Comparison of ENCODE assay signal across 8 cellular contexts in the genomic region with DNA sequence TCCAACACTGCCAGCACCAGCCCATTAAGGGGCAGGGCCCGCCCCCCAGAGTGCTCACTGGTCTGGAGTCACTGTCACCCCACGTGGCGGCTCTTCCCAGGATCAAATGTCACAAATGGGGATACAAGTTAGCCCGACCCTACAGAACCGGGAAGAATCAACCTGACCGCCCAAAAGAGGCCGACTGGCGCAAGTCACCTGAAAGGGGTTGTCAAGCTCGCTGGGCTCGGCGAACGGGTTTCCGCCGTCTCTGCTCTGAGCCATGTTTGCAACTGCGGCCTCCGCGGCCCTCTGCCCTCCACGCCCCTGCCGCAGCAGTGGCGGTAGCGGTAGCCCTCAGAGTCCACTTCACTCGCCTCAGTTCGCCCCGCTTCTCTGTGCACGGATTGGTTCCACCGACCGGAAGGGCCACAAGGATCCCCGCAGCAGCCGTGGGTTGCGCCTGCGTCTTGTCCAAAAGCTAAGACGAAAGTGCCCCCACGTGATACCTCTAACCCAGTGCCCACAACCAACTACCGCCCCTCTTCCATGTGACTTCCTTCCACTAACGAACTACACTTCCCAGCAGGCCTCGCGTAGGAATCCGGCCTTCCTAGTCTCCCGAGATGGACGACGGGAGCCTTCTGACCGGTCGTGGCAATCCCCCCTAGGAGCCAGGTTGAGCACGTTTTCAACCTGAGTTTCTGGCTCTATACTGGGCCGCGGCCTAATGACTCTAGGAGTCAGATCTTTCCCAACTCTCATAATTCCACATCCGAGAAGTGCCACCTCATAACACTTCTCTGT. TPM values are rescaled to one million over a fixed set of nuclear protein-coding genes. Genes with fewer than 3 reads are reported as not detected.
DNase-seq lines count a peak whose midpoint lies in the region; ATAC-seq, FAIRE-seq and TF ChIP-seq lines count a peak whose summit lies in the region.

Gene SCAMP3 (minus strand): TSS at position 473 of the 786 bp plus-strand sequence. CDS start 209 bp downstream, at position 264.

- H3K4me1 ChIP-seq in H1 (replicated peaks in 1 of 4; ENCODE audit: control insufficient read depth in 3 of 4, insufficient read depth in 4 of 4, low read length in 3 of 4) (peaks cover 0 to 8% (median 4%) of the 10 kb centered on the region in 4 experiments; a peak in 3 of 7 replicates), mesenchymal stem cell (ENCODE audit: control insufficient read depth, insufficient read depth, low read depth, low read length) (peaks cover 12% of the 10 kb centered on the region)

- WGBS in H1 (ENCODE audit: extremely low coverage in 1 of 2, insufficient coverage in 1 of 2, insufficient read length in 1 of 2, insufficient replicate concordance in 2 of 2, low coverage in 1 of 2, low lambda C conversion rate in 2 of 2, missing lambda C conversion rate in 1 of 2), 2 experiments: 3% methylated on average over 45 of the region's 47 CpGs; no CpG with 5 or more reads in 1 of the 2 experiments
- WGBS in mesenchymal stem cell: 0% methylated on average over 44 of the region's 47 CpGs

- peak; percentile 59 to 94 for TF ChIP-seq POLR2A in H1 (IDR thresholded peaks at IDR 0.05; ENCODE audit: control extremely low read depth in 1 of 2, low read depth in 2 of 2, low read length in 2 of 2)

- H3K36me3 ChIP-seq in H1 (ENCODE audit: control insufficient read depth in 2 of 4, insufficient read depth in 4 of 4, low read length in 3 of 4) (peaks cover 21 to 47% (median 42%) of the 10 kb centered on the region in 4 experiments), mesenchymal stem cell (ENCODE audit: control insufficient read depth in 1 of 2, insufficient read depth in 2 of 2, low read depth in 1 of 2, low read length in 2 of 2) (peaks cover 46 to 70% of the 10 kb centered on the region in 2 experiments)

- H2BK15ac ChIP-seq in H1 (ENCODE audit: low read length) (no peak within 1 kb of the TSS), mesenchymal stem cell (ENCODE audit: low read depth, poor library complexity, severe bottlenecking) (peak within 1 kb of the TSS; percentile 54)

- H2AK5ac ChIP-seq in H1 (ENCODE audit: low read depth, low read length) (no peak within 1 kb of the TSS; the same call in 1 of the 2 replicates), mesenchymal stem cell (ENCODE audit: low read length, severe bottlenecking) (peak within 1 kb of the TSS; percentile 73)

- peaks cover 5% of the 10 kb centered on the region for H3K23me2 ChIP-seq in H1 (ENCODE audit: low read depth, low read length)

- FAIRE-seq in H1 (lab: Jason Lieb, UNC): peak; percentile 55

- peaks cover 0 to 14% of the 10 kb centered on the region in 2 experiments; a peak in 1 of 4 replicates for H3K79me2 ChIP-seq in H1 (ENCODE audit: control insufficient read depth in 1 of 2, insufficient read depth in 2 of 2, low read length in 2 of 2)

- H4K8ac ChIP-seq in H1 (ENCODE audit: extremely low read depth, insufficient read depth, low read length) (peak within 1 kb of the TSS; percentile 47; the same call in 1 of the 2 replicates), mesenchymal stem cell (ENCODE audit: low read length) (peak within 1 kb of the TSS; percentile 61)

- no peaks in the 10 kb centered on the region for H3K27me3 ChIP-seq in H1 (replicated peaks in 1 of 4; ENCODE audit: control insufficient read depth in 3 of 4, extremely low read depth in 1 of 4, insufficient read depth in 3 of 4, low read length in 3 of 4)
- H3K27me3 ChIP-seq in mesenchymal stem cell (ENCODE audit: control insufficient read depth in 1 of 2, insufficient read depth in 1 of 2, low read length in 2 of 2): no peaks in the 10 kb centered on the region

- H2BK120ac ChIP-seq in H1 (replicated peaks; ENCODE audit: low read depth, low read length): no peak within 1 kb of the TSS
- H2BK120ac ChIP-seq in mesenchymal stem cell (ENCODE audit: low read depth, low read length): no peak within 1 kb of the TSS

- H3K18ac ChIP-seq in H1 (ENCODE audit: extremely low read depth, low read length): peak within 1 kb of the TSS; percentile 63; the same call in 1 of the 2 replicates
- H3K18ac ChIP-seq in mesenchymal stem cell (ENCODE audit: low read depth in 1 of 2, low read length in 2 of 2): peak within 1 kb of the TSS; percentile 83 to 97

- H4K20me1 ChIP-seq in H1 (replicated peaks in 1 of 2; ENCODE audit: control insufficient read depth in 1 of 2, insufficient read depth in 2 of 2, low read length in 2 of 2): peaks cover 0 to 1% of the 10 kb centered on the region in 2 experiments

- H4K5ac ChIP-seq in H1 (ENCODE audit: insufficient read length, low read depth, low read length): peak within 1 kb of the TSS; percentile 3

- no peak within 1 kb of the TSS for H3K56ac ChIP-seq in H1 (replicated peaks; ENCODE audit: insufficient read length, low read depth, low read length)

- no peak within 1 kb of the TSS for H2BK12ac ChIP-seq in H1 (ENCODE audit: low read depth, low read length)
- peak within 1 kb of the TSS; percentile 25 to 64 for H2BK12ac ChIP-seq in mesenchymal stem cell (ENCODE audit: low read length in 2 of 2)

- H3K14ac ChIP-seq in H1 (ENCODE audit: insufficient read length) (no peak within 1 kb of the TSS), mesenchymal stem cell (ENCODE audit: low read length in 2 of 2) (peak within 1 kb of the TSS in 1 of 2 experiments; percentile 91)

- peak within 1 kb of the TSS; percentile 27; the same call in 1 of the 2 replicates for H3K27ac ChIP-seq in H1 (ENCODE audit: low read depth, low read length)
- peak within 1 kb of the TSS; percentile 88 for H3K27ac ChIP-seq in mesenchymal stem cell (ENCODE audit: low read length, poor library complexity, severe bottlenecking)

- DNase-seq in COLO668 (lab: John Stamatoyannopoulos, UW; ENCODE audit: unreplicated experiment): peak; percentile 95
- DNase-seq in HT1080 (ENCODE audit: low read depth): peak; percentile 99
- DNase-seq in NOMO-1 treated with DMSO at 0.1 percent for 48 hours (lab: John Stamatoyannopoulos, UW; ENCODE audit: unreplicated experiment): peak; percentile 98
- DNase-seq in activated CD8-positive, alpha-beta memory T cell treated with anti-CD3 and anti-CD28 coated beads for 4 hours (ENCODE audit: low read depth in 2 of 2): peak; percentile 80 to 84
- DNase-seq in H1 (ENCODE audit: low read depth in 1 of 2, low spot score in 2 of 2): peak; percentile 90 to 95
- peak; percentile 99 for DNase-seq in mesenchymal stem cell
- peak; percentile 76 for DNase-seq in stimulated activated CD8-positive, alpha-beta memory T cell treated with anti-CD3 and anti-CD28 coated beads, Interleukin-12 subunit alpha, Interleukin-12 subunit beta, amount 100 ng/mL, for 4 hours (ENCODE audit: low read depth)

- no peak within 1 kb of the TSS for H2BK20ac ChIP-seq in H1 (ENCODE audit: low read length)

- H3K4me3 ChIP-seq in H1 (ENCODE audit: extremely low read depth in 1 of 4, insufficient read depth in 2 of 4, low read depth in 3 of 4, low read length in 4 of 4) (peak within 1 kb of the TSS; percentile 71 to 89 (median 76)), mesenchymal stem cell (ENCODE audit: insufficient read depth in 1 of 2, low read depth in 1 of 2, low read length in 2 of 2) (peak within 1 kb of the TSS; percentile 77 to 95)

- TF ChIP-seq RAD21 in H1 (IDR thresholded peaks at IDR 0.05 in 1 of 2, conservative IDR thresholded peaks at IDR 0.05 in 1 of 2; ENCODE audit: low read depth in 2 of 2, low read length in 2 of 2): no peak

- H2BK5ac ChIP-seq in H1 (ENCODE audit: low read depth, low read length) (peak within 1 kb of the TSS; percentile 83), mesenchymal stem cell (ENCODE audit: low read depth, low read length, poor library complexity, severe bottlenecking) (no peak within 1 kb of the TSS)

- peaks cover 6% of the 10 kb centered on the region for H3K79me1 ChIP-seq in H1 (ENCODE audit: low read depth, low read length)
- H3K79me1 ChIP-seq in mesenchymal stem cell (replicated peaks; ENCODE audit: low read length, poor library complexity, severe bottlenecking): peaks cover 20% of the 10 kb centered on the region

- H3K4ac ChIP-seq in H1 (replicated peaks; ENCODE audit: insufficient read length, low read depth, low read length) (no peak within 1 kb of the TSS), mesenchymal stem cell (ENCODE audit: low read depth in 1 of 2, low read length in 2 of 2) (peak within 1 kb of the TSS; percentile 56 to 64)

- no peak for TF ChIP-seq CTCF in H1 (IDR thresholded peaks at IDR 0.05; ENCODE audit: control extremely low read depth in 1 of 3, insufficient read depth in 1 of 3, low read depth in 1 of 3, low read length in 3 of 3)

- H4K91ac ChIP-seq in H1 (replicated peaks; ENCODE audit: insufficient read length, low read length): no peak within 1 kb of the TSS
- peak within 1 kb of the TSS; percentile 82 for H4K91ac ChIP-seq in mesenchymal stem cell (ENCODE audit: low read length)

- H3K4me2 ChIP-seq in H1 (ENCODE audit: insufficient read depth in 1 of 2, low read depth in 2 of 2, low read length in 2 of 2) (peak within 1 kb of the TSS; percentile 74 to 97), mesenchymal stem cell (ENCODE audit: low read length, poor library complexity, severe bottlenecking) (peak within 1 kb of the TSS; percentile 88)

- TF ChIP-seq EP300 in H1 (IDR thresholded peaks at IDR 0.05; ENCODE audit: borderline replicate concordance in 1 of 2, low read depth in 2 of 2, low read length in 2 of 2): no peak

- H3K23ac ChIP-seq in H1 (ENCODE audit: insufficient read length) (no peak within 1 kb of the TSS), mesenchymal stem cell (ENCODE audit: low read length in 2 of 2) (peak within 1 kb of the TSS; percentile 47)

- CTCF ChIA-PET in H1 (lab: Charles Lee; ENCODE audit: partially characterized antibody): interaction anchor here (0.6 to 4.0 kb wide), 9 partner anchors 11 to 85 kb away, joined by 3 to 63 read pairs (median 5); no protein-coding TSS in a partner anchor

- ATAC-seq in GM21360 (IDR thresholded peaks at IDR 0.05; ENCODE audit: unreplicated experiment): peak; percentile 86

- peak within 1 kb of the TSS; percentile 61 to 70 (median 64) for H3K9ac ChIP-seq in H1 (replicated peaks in 1 of 4; ENCODE audit: extremely low read depth in 1 of 4, low read depth in 3 of 4, low read length in 3 of 4)
- peak within 1 kb of the TSS; percentile 96 for H3K9ac ChIP-seq in mesenchymal stem cell (ENCODE audit: low read length)

- POLR2A ChIA-PET in H1 (lab: Charles Lee; ENCODE audit: partially characterized antibody): interaction anchor here (0.6 to 6.4 kb wide), 30 partner anchors 10 to 420 kb away, joined by 3 to 87 read pairs (median 4); partner anchors contain the start of genes CLK2, FDPS, HCN3 and PKLR

- H2AFZ ChIP-seq in H1 (ENCODE audit: low read length) (peak within 1 kb of the TSS; percentile 23; the same call in 1 of the 2 replicates), mesenchymal stem cell (ENCODE audit: low read depth, low read length) (peak within 1 kb of the TSS; percentile 47)

- H3K9me3 ChIP-seq in H1 (ENCODE audit: insufficient read depth in 2 of 2, low read depth in 1 of 2, low read length in 1 of 2) (no peaks in the 10 kb centered on the region), mesenchymal stem cell (ENCODE audit: control insufficient read depth, low read length) (no peaks in the 10 kb centered on the region)

RNA-seq across cellular contexts. Expression of gene SCAMP3, which starts in this region (rescaled TPM):
- total RNA-seq in HT1080 (2014; rRNA removed; shearing (Covaris generic)): 124 and 158 TPM in 2 replicates
- polyA plus RNA-seq in HT1080 (2015; cell fraction: cytosol; rRNA removed): 161 and 192 TPM in 2 replicates
- polyA plus RNA-seq in HT1080 (2015; cell fraction: nucleus; rRNA removed): 135 and 148 TPM in 2 replicates
- total RNA-seq in H1 (2021; fragmentation: NEBNext Ultra II Directional; extraction: Animal tissue kit (Norgen Biotek cat#: 25700)): 48.9 and 50.0 TPM in 2 replicates
- 143 and 151 TPM in 2 replicates for polyA plus RNA-seq in H1 (2011; rRNA removed)
- 87.8 TPM for polyA plus RNA-seq in H1 (2011; cell fraction: cytosol; rRNA removed)
- polyA plus RNA-seq in H1 (2011; cell fraction: nucleus; rRNA removed): 85.4 TPM
- 44.1 to 56.0 TPM (median 54.1 TPM) in 4 replicates for polyA plus RNA-seq in H1 (2012, experiment 1 of 2)
- 104 TPM for polyA plus RNA-seq in H1 (2012, experiment 2 of 2)
- polyA plus RNA-seq in H1 (2013, experiment 1 of 2): 63.7 TPM
- 73.0 TPM for polyA plus RNA-seq in H1 (2013, experiment 2 of 2)
- 54.5 and 60.6 TPM in 2 replicates for polyA minus RNA-seq in H1 (2011; rRNA and poly(A)+ RNA removed)
- polyA minus RNA-seq in H1 (2011; cell fraction: cytosol; rRNA and poly(A)+ RNA removed): 35.5 TPM
- 21.9 TPM for polyA minus RNA-seq in H1 (2011; cell fraction: nucleus; rRNA and poly(A)+ RNA removed)
- polyA plus RNA-seq in mesenchymal stem cell (2013, experiment 1 of 2): 104 TPM
- 101 TPM for polyA plus RNA-seq in mesenchymal stem cell (2013, experiment 2 of 2)

Comparison
In these comparisons a context has a peak if more than half of its experiments do, and no peak if none do; other contexts are left out.
1. Peak in every context shown above with its lines: DNase-seq, ATAC-seq, H3K4me3 ChIP-seq and H3K27ac ChIP-seq.